1 cellular context compared by ENCODE assay signal in the genomic region with DNA sequence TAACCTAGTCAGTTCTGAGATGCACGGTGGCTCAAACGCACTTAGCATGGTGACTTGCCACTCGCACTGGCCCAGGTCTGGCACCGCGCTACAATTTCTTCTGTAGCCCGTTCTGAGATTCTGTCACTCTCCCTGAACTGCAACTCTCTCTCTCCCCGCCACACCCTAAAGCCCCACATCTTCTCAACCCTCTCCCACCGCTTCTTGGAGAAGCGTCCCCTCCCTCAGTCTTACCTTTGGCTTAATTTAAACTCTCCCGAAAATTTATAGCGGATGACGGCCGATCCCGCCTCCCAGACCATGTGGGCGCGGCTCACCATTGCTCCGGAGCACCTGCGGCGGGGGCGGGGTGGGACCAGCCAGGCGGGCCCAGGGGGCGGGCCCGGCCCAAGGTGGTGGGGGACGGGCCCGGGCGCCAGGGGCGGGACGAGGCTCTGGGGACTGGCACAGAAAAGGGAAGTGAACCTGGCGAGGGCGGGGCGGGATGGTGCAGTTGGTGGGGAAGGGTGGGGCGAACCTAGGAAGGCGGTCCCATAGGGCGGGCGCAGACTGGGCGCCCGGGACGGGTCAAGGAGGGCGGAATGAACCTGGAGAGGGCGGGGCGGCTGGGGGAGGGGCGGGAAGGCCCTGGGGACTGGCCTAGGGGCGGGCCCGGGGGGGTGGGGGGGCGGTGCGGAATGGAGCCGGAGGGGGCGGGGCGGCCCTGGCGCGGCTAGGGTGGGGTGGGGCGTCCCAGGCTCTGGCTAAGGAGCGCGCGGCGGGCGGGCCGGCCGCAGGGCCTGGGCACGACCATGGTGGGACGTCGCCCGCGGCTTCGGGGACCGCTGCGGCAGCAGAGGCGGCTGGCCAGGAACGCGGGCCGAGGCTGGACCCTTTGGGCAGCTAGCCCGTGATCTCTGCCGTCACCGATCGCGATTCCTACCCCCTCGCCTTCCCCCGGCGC.
TF ChIP-seq lines count a peak whose summit lies in the region.

A gene (plus strand): TSS at position 730 of the 943 bp plus-strand sequence. CDS start 305 bp downstream, outside the sequence.

TF ChIP-seq in H1, 55 proteins besides CTCF, POLR2A, EP300 and RAD21 (continued from another document):
- TF ChIP-seq TCF12 (IDR thresholded peaks at IDR 0.05; ENCODE audit: low read depth, low read length) (no peak), POLR2AphosphoS5 (IDR thresholded peaks at IDR 0.05; ENCODE audit: low read depth, low read length) (peak; percentile 52; the same call in 1 of the 2 replicates)
- TF ChIP-seq, protein P1, sequence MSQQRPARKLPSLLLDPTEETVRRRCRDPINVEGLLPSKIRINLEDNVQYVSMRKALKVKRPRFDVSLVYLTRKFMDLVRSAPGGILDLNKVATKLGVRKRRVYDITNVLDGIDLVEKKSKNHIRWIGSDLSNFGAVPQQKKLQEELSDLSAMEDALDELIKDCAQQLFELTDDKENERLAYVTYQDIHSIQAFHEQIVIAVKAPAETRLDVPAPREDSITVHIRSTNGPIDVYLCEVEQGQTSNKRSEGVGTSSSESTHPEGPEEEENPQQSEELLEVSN (IDR thresholded peaks at IDR 0.05) = peak; percentile 58
